Comparison of ENCODE assay signal across 8 cellular contexts in the genomic region with DNA sequence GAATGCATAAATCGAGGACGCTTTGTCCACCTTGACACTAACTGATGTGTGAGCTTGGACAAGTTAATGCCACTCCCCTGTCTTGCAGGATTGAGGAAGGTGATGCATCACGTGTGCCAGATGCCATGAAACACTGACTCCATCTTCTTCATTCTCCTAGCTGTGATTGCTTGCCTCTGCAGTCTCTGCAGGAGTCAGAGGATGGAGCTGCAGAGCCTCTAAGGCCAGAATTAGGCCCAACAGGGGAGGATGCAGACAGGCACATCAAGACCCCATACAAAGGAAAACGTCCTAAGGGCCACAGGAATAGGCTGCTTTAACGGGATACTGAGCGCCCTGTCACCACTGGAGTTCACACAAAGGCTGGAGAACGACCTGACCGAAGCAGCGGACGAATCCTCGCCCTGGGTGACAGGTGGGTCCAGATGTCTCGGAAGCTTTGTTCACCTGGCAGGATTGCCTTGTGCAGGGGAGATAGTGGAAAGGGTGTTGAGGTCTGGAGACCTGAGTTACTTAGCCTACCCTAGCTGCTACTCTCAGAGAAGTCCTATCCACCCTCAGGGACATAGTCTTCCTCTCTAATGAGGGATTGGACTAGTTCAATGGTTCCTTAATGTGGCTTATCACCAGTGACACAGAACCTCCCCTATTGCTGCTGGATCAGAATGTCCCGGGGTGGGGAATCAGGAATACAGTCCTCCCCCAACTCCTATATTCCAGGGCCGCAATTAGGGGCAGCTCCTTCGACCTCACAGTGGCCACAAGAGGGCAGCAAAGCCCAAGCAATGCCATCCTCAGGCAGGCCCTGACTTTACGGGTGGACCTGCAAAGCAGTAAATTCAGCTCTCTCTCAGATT. TPM values are rescaled to one million over a fixed set of nuclear protein-coding genes. Genes with fewer than 3 reads are reported as not detected.
DNase-seq lines count a peak whose midpoint lies in the region; ATAC-seq, FAIRE-seq and TF ChIP-seq lines count a peak whose summit lies in the region.

No MANE protein-coding gene starts in this region.

- H3K9me3 ChIP-seq in CD8-positive, alpha-beta T cell (ENCODE audit: low read length): no peaks in the 10 kb centered on the region
- no peaks in the 10 kb centered on the region for H3K9me3 ChIP-seq in pancreas

- POLR2A ChIA-PET in CD8-positive, alpha-beta T cell (lab: Charles Lee): no interaction called here

- no peak for FAIRE-seq in pancreas (lab: Jason Lieb, UNC)

- H3K4me3 Mint-ChIP-seq in CD8-positive, alpha-beta T cell: no peak overlapping the region
- H3K4me3 Mint-ChIP-seq in activated T-helper 2 cell treated with anti-CD3 and anti-CD28 coated beads, Interferon-gamma antibody, Interleukin-2, Interleukin-4, amounts not matched to agents 10 μg/mL and 5 μg/mL and 100 μg/mL, durations not matched to agents 14 hours and 24 hours and 36 hours (ENCODE audit: low read depth): no peak overlapping the region
- no peak overlapping the region for H3K4me3 Mint-ChIP-seq in type B pancreatic cell

- H3K27ac ChIP-seq in CD8-positive, alpha-beta T cell (ENCODE audit: low read depth, low read length): no peak overlapping the region
- no peak overlapping the region for H3K27ac ChIP-seq in foreskin keratinocyte
- no peak overlapping the region for H3K27ac ChIP-seq in pancreas

- H3K4me1 Mint-ChIP-seq in CD8-positive, alpha-beta T cell (ENCODE audit: low read depth): peaks cover 8% of the 10 kb centered on the region
- peaks cover 9% of the 10 kb centered on the region for H3K4me1 Mint-ChIP-seq in activated T-helper 2 cell treated with anti-CD3 and anti-CD28 coated beads, Interferon-gamma antibody, Interleukin-2, Interleukin-4, amounts not matched to agents 10 μg/mL and 5 μg/mL and 100 μg/mL, durations not matched to agents 14 hours and 24 hours and 36 hours (ENCODE audit: low read depth)
- peaks cover 5% of the 10 kb centered on the region for H3K4me1 Mint-ChIP-seq in type B pancreatic cell (ENCODE audit: unreplicated experiment)

- no peaks in the 10 kb centered on the region for H3K36me3 Mint-ChIP-seq in CD8-positive, alpha-beta T cell
- no peaks in the 10 kb centered on the region for H3K36me3 Mint-ChIP-seq in activated T-helper 2 cell treated with anti-CD3 and anti-CD28 coated beads, Interferon-gamma antibody, Interleukin-2, Interleukin-4, amounts not matched to agents 10 μg/mL and 5 μg/mL and 100 μg/mL, durations not matched to agents 14 hours and 24 hours and 36 hours (ENCODE audit: low read depth)
- H3K36me3 Mint-ChIP-seq in type B pancreatic cell: no peaks in the 10 kb centered on the region

- TF ChIP-seq CTCF in CD8-positive, alpha-beta T cell (IDR thresholded peaks at IDR 0.05): peak; percentile 80
- TF ChIP-seq CTCF in foreskin keratinocyte (conservative IDR thresholded peaks at IDR 0.05) (peak; percentile 88), pancreas (IDR thresholded peaks at IDR 0.05) (peak; percentile 61 to 86 (median 66)), type B pancreatic cell (conservative IDR thresholded peaks at IDR 0.05) (peak; percentile 94)

- H3K9me3 Mint-ChIP-seq in CD8-positive, alpha-beta T cell: no peaks in the 10 kb centered on the region
- no peaks in the 10 kb centered on the region for H3K9me3 Mint-ChIP-seq in activated T-helper 2 cell treated with anti-CD3 and anti-CD28 coated beads, Interferon-gamma antibody, Interleukin-2, Interleukin-4, amounts not matched to agents 10 μg/mL and 5 μg/mL and 100 μg/mL, durations not matched to agents 14 hours and 24 hours and 36 hours
- H3K9me3 Mint-ChIP-seq in type B pancreatic cell: no peaks in the 10 kb centered on the region

- H3K27me3 ChIP-seq in CD8-positive, alpha-beta T cell (ENCODE audit: insufficient read depth, low read length): no peaks in the 10 kb centered on the region
- H3K27me3 ChIP-seq in foreskin keratinocyte (no peaks in the 10 kb centered on the region), pancreas (no peaks in the 10 kb centered on the region)

- peaks cover 14% of the 10 kb centered on the region for H3K27me3 Mint-ChIP-seq in CD8-positive, alpha-beta T cell (ENCODE audit: low read depth)
- H3K27me3 Mint-ChIP-seq in activated T-helper 2 cell treated with anti-CD3 and anti-CD28 coated beads, Interferon-gamma antibody, Interleukin-2, Interleukin-4, amounts not matched to agents 10 μg/mL and 5 μg/mL and 100 μg/mL, durations not matched to agents 14 hours and 24 hours and 36 hours (ENCODE audit: low read depth): peaks cover 18% of the 10 kb centered on the region
- H3K27me3 Mint-ChIP-seq in type B pancreatic cell: peaks cover 25% of the 10 kb centered on the region

- no peaks in the 10 kb centered on the region for H3K36me3 ChIP-seq in CD8-positive, alpha-beta T cell (ENCODE audit: insufficient read depth, low read length)
- H3K36me3 ChIP-seq in pancreas: no peaks in the 10 kb centered on the region

- CTCF ChIA-PET in CD8-positive, alpha-beta T cell (lab: Charles Lee): interaction anchor here (0.7 to 3.6 kb wide), 28 partner anchors 10 to 487 kb away, joined by 3 to 89 read pairs (median 5); partner anchors contain the start of gene DBX1

- peak; percentile 71 for ATAC-seq in CD8-positive, alpha-beta T cell
- ATAC-seq in GM21381 (IDR thresholded peaks at IDR 0.05; ENCODE audit: unreplicated experiment): peak; percentile 68
- peak; percentile 50 for ATAC-seq in foreskin keratinocyte
- ATAC-seq in pancreas: peak; percentile 83 to 87 (median 86)

- H3K4me3 ChIP-seq in CD8-positive, alpha-beta T cell (ENCODE audit: low read depth, low read length): no peak overlapping the region
- H3K4me3 ChIP-seq in pancreas: no peak overlapping the region

- H3K27ac Mint-ChIP-seq in CD8-positive, alpha-beta T cell: no peak overlapping the region
- H3K27ac Mint-ChIP-seq in activated T-helper 2 cell treated with anti-CD3 and anti-CD28 coated beads, Interferon-gamma antibody, Interleukin-2, Interleukin-4, amounts not matched to agents 10 μg/mL and 5 μg/mL and 100 μg/mL, durations not matched to agents 14 hours and 24 hours and 36 hours: no peak overlapping the region
- no peak overlapping the region for H3K27ac Mint-ChIP-seq in type B pancreatic cell

- intact Hi-C loops in CD8-positive, alpha-beta T cell (cut with DNase I, micrococcal nuclease): loop anchor here (1.0 to 10.0 kb wide), 7 partner anchors 209 to 1387 kb away; no protein-coding TSS in a partner anchor
- intact Hi-C loops in activated T-helper 2 cell treated with anti-CD3 and anti-CD28 coated beads, Interferon-gamma antibody, Interleukin-2, Interleukin-4, amounts not matched to agents 10 μg/mL and 5 μg/mL and 100 μg/mL, durations not matched to agents 14 hours and 24 hours and 36 hours (cut with micrococcal nuclease): loop anchor here (1.0 kb wide), 1 partner anchor 227 kb away; no protein-coding TSS in a partner anchor
- intact Hi-C loops in pancreas (cut with DNase I): loop anchor here in 1 of 3 donors (5.0 to 10.0 kb wide), 2 partner anchors 181 to 227 kb away; no protein-coding TSS in a partner anchor

- peaks cover 6% of the 10 kb centered on the region for H3K4me1 ChIP-seq in CD8-positive, alpha-beta T cell (ENCODE audit: insufficient read depth, low read length)
- no peaks in the 10 kb centered on the region for H3K4me1 ChIP-seq in foreskin keratinocyte
- H3K4me1 ChIP-seq in pancreas: no peaks in the 10 kb centered on the region

- DNase-seq in CD8-positive, alpha-beta T cell: peak; percentile 44 to 84 (median 72)
- DNase-seq in Kasumi-1 (lab: John Stamatoyannopoulos, UW) (peak; percentile 60 to 69), SHP77 (lab: John Stamatoyannopoulos, UW) (peak; percentile 42 to 44), foreskin keratinocyte (no peak), pancreas (peak; percentile 51 to 90 (median 79)), type B pancreatic cell (ENCODE audit: extremely low spot score, unreplicated experiment) (peak; percentile 80)
- DNase-seq in activated T-helper 2 cell treated with anti-CD3 and anti-CD28 coated beads, Interferon-gamma antibody, Interleukin-2, Interleukin-4, amounts not matched to agents 10 μg/mL and 5 μg/mL and 100 μg/mL, durations not matched to agents 14 hours and 24 hours and 36 hours (ENCODE audit: low spot score): peak; percentile 56

- 59% methylated on average over 16 of the region's 16 CpGs for WGBS in pancreas, 2 donors

RNA-seq across cellular contexts. Expression of gene DBX1, which starts 32.4 kb away (rescaled TPM):
- not detected for total RNA-seq in CD8-positive, alpha-beta T cell
- total RNA-seq in activated T-helper 2 cell treated with anti-CD3 and anti-CD28 coated beads, Interferon-gamma antibody, Interleukin-2, Interleukin-4, amounts not matched to agents 10 μg/mL and 5 μg/mL and 100 μg/mL, durations not matched to agents 14 hours and 24 hours and 36 hours: not detected in 2 replicates
- total RNA-seq in foreskin keratinocyte (not detected in 2 replicates), pancreas (not detected), type B pancreatic cell (ENCODE audit: low replicate concordance) (0.36 TPM in 1 of 2 replicates, not detected in the other)
- polyA plus RNA-seq in foreskin keratinocyte (not detected in 2 replicates), pancreas (not detected)

Comparison
In these comparisons a context has a peak if more than half of its experiments do, and no peak if none do; other contexts are left out.
1. DNase-seq: peak in CD8-positive, alpha-beta T cell (7 of 7), Kasumi-1 (2 of 2), SHP77 (2 of 2), activated T-helper 2 cell treated with anti-CD3 and anti-CD28 coated beads, Interferon-gamma antibody, Interleukin-2, Interleukin-4, amounts not matched to agents 10 μg/mL and 5 μg/mL and 100 μg/mL, durations not matched to agents 14 hours and 24 hours and 36 hours (single experiment), pancreas (6 of 6) and type B pancreatic cell (single experiment); none in foreskin keratinocyte (0 of 2).
2. Peak in every context shown above with its lines, with median percentiles within 50 percentile points of each other: ATAC-seq and CTCF ChIP-seq.